ENCODE assay signal across 14 cellular contexts in the genomic region with DNA sequence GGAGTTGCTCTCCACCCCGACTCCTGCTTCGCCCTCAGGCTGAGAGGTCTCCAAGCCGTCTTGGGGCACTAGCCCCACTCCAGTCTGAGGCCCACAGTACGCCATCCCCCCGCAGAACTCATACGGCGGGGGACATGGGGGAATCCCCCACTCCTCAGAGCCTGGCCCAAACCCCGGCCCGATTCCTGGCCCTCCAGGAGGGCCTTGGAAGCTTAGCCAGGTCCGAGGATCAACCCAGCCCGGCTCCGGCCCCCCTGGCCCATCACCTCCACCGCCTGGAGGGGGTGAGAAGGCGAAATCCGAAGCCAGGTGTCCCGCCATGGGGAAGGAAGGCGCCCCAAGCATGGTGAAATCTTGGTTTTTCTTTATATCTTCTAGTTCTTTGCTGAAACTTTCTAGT. TPM values are rescaled to one million over a fixed set of nuclear protein-coding genes. Genes with fewer than 3 reads are reported as not detected.
"Had no signal": no experiment of that assay in that cellular context is flagged by ENCODE, and none has a peak within 500 bp of the region (broad histone marks: within the 10 kb centered on the region; RNA-seq: fewer than 3 reads in every experiment).

No MANE protein-coding gene starts in this region.

RNA-seq across cellular contexts. Expression of gene CLEC4A, which starts 11.1 kb away (rescaled TPM):
- total RNA-seq: activated CD4-positive, alpha-beta T cell treated with anti-CD3 and anti-CD28 coated beads for 36 hours had no signal

RNA-seq across cellular contexts. Expression of gene ZNF705A, which starts 22.3 kb away (rescaled TPM):
- total RNA-seq: activated B cell treated with CpG ODN at 0.5 μM for 24 hours; activated CD4-positive, alpha-beta memory T cell treated with anti-CD3 and anti-CD28 coated beads for 36 hours; activated CD4-positive, alpha-beta memory T cell treated with anti-CD3 and anti-CD28 coated beads, Interleukin-2, amount 10 ng/mL, durations not matched to agents 7 days and 5 days; activated CD4-positive, alpha-beta T cell treated with anti-CD3 and anti-CD28 coated beads for 36 hours; activated CD4-positive, alpha-beta T cell treated with anti-CD3 and anti-CD28 coated beads, Interleukin-2, amount 10 ng/mL, durations not matched to agents 24 days and 14 days; activated CD4-positive, alpha-beta T cell treated with anti-CD3 and anti-CD28 coated beads, Interleukin-2, amount 10 ng/mL, durations not matched to agents 7 days and 5 days; activated CD8-positive, alpha-beta memory T cell treated with anti-CD3 and anti-CD28 coated beads for 36 hours; activated CD8-positive, alpha-beta memory T cell treated with anti-CD3 and anti-CD28 coated beads, Interleukin-2, amount 10 ng/mL, durations not matched to agents 7 days and 5 days; activated CD8-positive, alpha-beta T cell treated with anti-CD3 and anti-CD28 coated beads for 36 hours; activated CD8-positive, alpha-beta T cell treated with anti-CD3 and anti-CD28 coated beads, Interleukin-2, amount 10 ng/mL, durations not matched to agents 7 days and 5 days; T-cell; T-helper 1 cell treated with Interleukin-12 subunit alpha and Interleukin-12 subunit beta and Interleukin-4 antibody, amounts not matched to agents 30 ng/mL and 1 ng/mL, for 36 hours; T-helper 2 cell treated with Interferon-gamma antibody and Interleukin-4, amounts not matched to agents 100 ng/mL and 5 ng/mL, for 36 hours; WTC11 had no signal
